Comparison of ENCODE assay signal across 8 cellular contexts in the genomic region with DNA sequence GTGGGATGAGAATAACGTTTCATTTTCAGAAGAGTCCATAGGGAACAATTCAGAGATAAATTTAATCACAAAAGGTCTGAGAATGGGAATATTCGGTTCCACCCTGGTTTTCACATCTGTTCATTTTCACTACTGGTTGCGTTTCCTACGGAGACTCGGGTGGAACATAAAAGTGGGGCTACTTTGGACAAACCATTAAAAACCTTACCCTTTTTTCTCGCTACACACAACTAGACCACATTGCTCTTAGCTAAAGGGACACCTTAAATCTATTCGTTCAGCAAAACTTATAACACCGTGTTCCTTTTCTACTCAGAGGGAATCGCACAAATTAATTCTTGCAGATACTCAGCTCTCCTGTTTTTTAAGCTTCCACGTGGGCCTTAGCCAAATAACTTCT. TPM values are rescaled to one million over a fixed set of nuclear protein-coding genes. Genes with fewer than 3 reads are reported as not detected.
DNase-seq lines count a peak whose midpoint lies in the region; ATAC-seq and TF ChIP-seq lines count a peak whose summit lies in the region.

No MANE protein-coding gene starts in this region.

- WGBS in SK-N-SH (ENCODE audit: low lambda C conversion rate), result 80% methylated on average over 10 of the region's 10 CpGs
- 74 to 82% (median 76%) methylated on average over 10 of the region's 10 CpGs for WGBS in stomach, 5 donors

- TF ChIP-seq EP300 in SK-N-SH (IDR thresholded peaks at IDR 0.05; ENCODE audit: borderline replicate concordance in 1 of 2, low read depth in 1 of 2, low read length in 1 of 2), result no peak
- no peak for TF ChIP-seq EP300 in stomach (IDR thresholded peaks at IDR 0.05)

- H4K20me1 ChIP-seq in SK-N-SH (ENCODE audit: insufficient read depth), result peaks cover 13% of the 10 kb centered on the region

- no peaks in the 10 kb centered on the region for H3K9me3 ChIP-seq in SK-N-SH
- H3K9me3 ChIP-seq in stomach, result no peaks in the 10 kb centered on the region

- H3K9me3 Mint-ChIP-seq in activated CD8-positive, alpha-beta T cell treated with anti-CD3 and anti-CD28 coated beads, Interleukin-2, amount 10 ng/mL, durations not matched to agents 7 days and 5 days (ENCODE audit: insufficient read depth), result no peaks in the 10 kb centered on the region

- no peak for TF ChIP-seq POLR2A in stomach (IDR thresholded peaks at IDR 0.05)

- H3K27ac ChIP-seq in SK-N-SH (ENCODE audit: low read depth in 2 of 2, low read length in 1 of 2) (peak overlapping the region in 1 of 2 experiments; percentile 86; a peak in 2 of 4 replicates), layer of hippocampus (ENCODE audit: low read depth, low read length) (peak overlapping the region; percentile 100), stomach (peak overlapping the region in 3 of 5 donors; percentile 93 to 95 (median 94)), RWPE1 (no peak overlapping the region)

- H3K36me3 Mint-ChIP-seq in activated CD8-positive, alpha-beta T cell treated with anti-CD3 and anti-CD28 coated beads, Interleukin-2, amount 10 ng/mL, durations not matched to agents 7 days and 5 days (ENCODE audit: low read depth), result peaks cover 3% of the 10 kb centered on the region

- CTCF ChIA-PET in SK-N-SH (lab: Yijun Ruan, JAX) (interaction anchor here (0.6 to 7.8 kb wide), 37 partner anchors 8 to 501 kb away, joined by 3 to 267 read pairs (median 6); a partner anchor contains a TSS), RWPE1 (lab: Yijun Ruan, JAX) (interaction anchor here (0.6 to 2.3 kb wide), 19 partner anchors 17 to 310 kb away, joined by 3 to 27 read pairs (median 4); a partner anchor contains a TSS)
- CTCF ChIA-PET in activated CD8-positive, alpha-beta T cell treated with anti-CD3 and anti-CD28 coated beads, Interleukin-2, amount 10 ng/mL, durations not matched to agents 7 days and 5 days (lab: Charles Lee), result interaction anchor here (0.6 to 4.9 kb wide), 42 partner anchors 8 to 1291 kb away, joined by 3 to 146 read pairs (median 4); a partner anchor contains a TSS

- no peak overlapping the region for H3K27ac Mint-ChIP-seq in activated CD8-positive, alpha-beta T cell treated with anti-CD3 and anti-CD28 coated beads, Interleukin-2, amount 10 ng/mL, durations not matched to agents 7 days and 5 days

- no peak for TF ChIP-seq CTCF in SK-N-SH (IDR thresholded peaks at IDR 0.05)
- TF ChIP-seq CTCF in stomach (IDR thresholded peaks at IDR 0.05), result no peak
- TF ChIP-seq CTCF in RWPE1 (conservative IDR thresholded peaks at IDR 0.05; ENCODE audit: low read depth), result no peak

- H3K4me3 ChIP-seq in SK-N-SH (ENCODE audit: low read depth in 2 of 2, low read length in 1 of 2) (no peak overlapping the region), stomach (peak overlapping the region in 1 of 4 donors; percentile 100)

- H3K4me2 ChIP-seq in SK-N-SH, result peak overlapping the region; percentile 79; the same call in 1 of the 2 replicates

- H3K4me1 Mint-ChIP-seq in activated CD8-positive, alpha-beta T cell treated with anti-CD3 and anti-CD28 coated beads, Interleukin-2, amount 10 ng/mL, durations not matched to agents 7 days and 5 days (ENCODE audit: low read depth), result peaks cover 50% of the 10 kb centered on the region

- peaks cover 10 to 16% of the 10 kb centered on the region in 2 experiments for H3K36me3 ChIP-seq in SK-N-SH (replicated peaks in 1 of 2; ENCODE audit: control insufficient read depth in 1 of 2, insufficient read depth in 2 of 2, low read length in 1 of 2)
- H3K36me3 ChIP-seq in stomach, result peaks cover 0 to 18% (median 15%) of the 10 kb centered on the region in 4 donors

- TF ChIP-seq RAD21 in SK-N-SH (IDR thresholded peaks at IDR 0.05; ENCODE audit: low read length), result no peak

- H3K9me2 ChIP-seq in SK-N-SH, result no peaks in the 10 kb centered on the region

- DNase-seq in SK-N-SH (no peak), stomach (no peak), T-helper 9 cell (no peak), RWPE1 (ENCODE audit: low spot score) (no peak)
- no peak for DNase-seq in activated CD8-positive, alpha-beta T cell treated with anti-CD3 and anti-CD28 coated beads, Interleukin-2, amount 10 ng/mL, durations not matched to agents 7 days and 5 days
- DNase-seq in activated effector memory CD4-positive, alpha-beta T cell treated with anti-CD3 and anti-CD28 coated beads, Interleukin-2, amount 50 U/mL, for 16 hours, result no peak

- H3K9ac ChIP-seq in SK-N-SH, result no peak overlapping the region

- peak overlapping the region; percentile 97 for H3K4me3 Mint-ChIP-seq in activated CD8-positive, alpha-beta T cell treated with anti-CD3 and anti-CD28 coated beads, Interleukin-2, amount 10 ng/mL, durations not matched to agents 7 days and 5 days

- peaks cover 64% of the 10 kb centered on the region for H3K79me2 ChIP-seq in SK-N-SH (ENCODE audit: insufficient read depth)

- POLR2A ChIA-PET in SK-N-SH (lab: Yijun Ruan, JAX), result interaction anchor here (0.8 to 2.3 kb wide), 4 partner anchors 185 to 240 kb away, joined by 5 to 13 read pairs (median 7); a partner anchor contains a TSS
- POLR2A ChIA-PET in activated CD8-positive, alpha-beta T cell treated with anti-CD3 and anti-CD28 coated beads, Interleukin-2, amount 10 ng/mL, durations not matched to agents 7 days and 5 days (lab: Charles Lee), result interaction anchor here (1.0 to 2.1 kb wide), 4 partner anchors 17 to 314 kb away, joined by 3 to 29 read pairs (median 7); a partner anchor contains a TSS
- POLR2A ChIA-PET in RWPE1 (lab: Yijun Ruan, JAX; ENCODE audit: low non-redundant PET), result interaction anchor here (0.6 kb wide), 1 partner anchor 254 kb away, joined by 3 read pairs; no protein-coding TSS in a partner anchor

- H3K4me1 ChIP-seq in SK-N-SH (ENCODE audit: control insufficient read depth in 1 of 2, insufficient read depth in 2 of 2, low read depth in 1 of 2, low read length in 1 of 2) (peaks cover 9 to 22% of the 10 kb centered on the region in 2 experiments; a peak in 3 of 4 replicates), stomach (peaks cover 21 to 59% (median 47%) of the 10 kb centered on the region in 4 donors)

- H3K27me3 Mint-ChIP-seq in activated CD8-positive, alpha-beta T cell treated with anti-CD3 and anti-CD28 coated beads, Interleukin-2, amount 10 ng/mL, durations not matched to agents 7 days and 5 days (ENCODE audit: low read depth), result peaks cover 3% of the 10 kb centered on the region

- intact Hi-C loops in stomach (cut with DNase I; ENCODE audit: low total_unique reads), result no loop called here

- ATAC-seq in SK-N-SH treated with all-trans-retinoic acid at 6 μM for 48 hours, result no peak
- ATAC-seq in activated CD8-positive, alpha-beta T cell treated with anti-CD3 and anti-CD28 coated beads, Interleukin-2, amount 10 ng/mL, durations not matched to agents 7 days and 5 days, result no peak

- H2AFZ ChIP-seq in SK-N-SH (ENCODE audit: low read depth), result no peak overlapping the region

- H3K27me3 ChIP-seq in SK-N-SH (ENCODE audit: insufficient read depth), result no peaks in the 10 kb centered on the region
- no peaks in the 10 kb centered on the region for H3K27me3 ChIP-seq in layer of hippocampus (ENCODE audit: control insufficient read depth, insufficient read depth, low read length)
- no peaks in the 10 kb centered on the region for H3K27me3 ChIP-seq in stomach

- H3F3A ChIP-seq in SK-N-SH (replicated peaks; ENCODE audit: insufficient read depth), result peaks cover 8% of the 10 kb centered on the region

TF ChIP-seq in SK-N-SH, 30 proteins besides CTCF, POLR2A, EP300 and RAD21 (continues in another document):
- TF ChIP-seq TCF12 (IDR thresholded peaks at IDR 0.05) (no peak), TEAD4 (IDR thresholded peaks at IDR 0.05; ENCODE audit: borderline replicate concordance, insufficient read depth) (no peak), YY1 (IDR thresholded peaks at IDR 0.05; ENCODE audit: low read depth) (no peak), SIN3A (IDR thresholded peaks at IDR 0.05; ENCODE audit: borderline replicate concordance, low read depth, low read length) (no peak), SMC3 (IDR thresholded peaks at IDR 0.05; ENCODE audit: low read depth, low read length) (no peak), JUND (IDR thresholded peaks at IDR 0.05) (no peak)
- TF ChIP-seq, protein P1, sequence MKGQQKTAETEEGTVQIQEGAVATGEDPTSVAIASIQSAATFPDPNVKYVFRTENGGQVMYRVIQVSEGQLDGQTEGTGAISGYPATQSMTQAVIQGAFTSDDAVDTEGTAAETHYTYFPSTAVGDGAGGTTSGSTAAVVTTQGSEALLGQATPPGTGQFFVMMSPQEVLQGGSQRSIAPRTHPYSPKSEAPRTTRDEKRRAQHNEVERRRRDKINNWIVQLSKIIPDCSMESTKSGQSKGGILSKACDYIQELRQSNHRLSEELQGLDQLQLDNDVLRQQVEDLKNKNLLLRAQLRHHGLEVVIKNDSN (IDR thresholded peaks at IDR 0.05; ENCODE audit: borderline replicate concordance, low read depth), result no peak

TF ChIP-seq in SK-N-SH treated with all-trans-retinoic acid at 6 μM for 48 hours, 23 proteins besides CTCF, POLR2A, EP300 and RAD21 (continues in another document):
- no peak for TF ChIP-seq SNAI2 (CRISPR knock-in tag; IDR thresholded peaks at IDR 0.05)
- TF ChIP-seq ZNF565 (CRISPR knock-in tag; conservative IDR thresholded peaks at IDR 0.05; ENCODE audit: low read depth), result no peak
- TF ChIP-seq RARB (CRISPR knock-in tag; IDR thresholded peaks at IDR 0.05), result no peak
- no peak for TF ChIP-seq ESRRG (CRISPR knock-in tag; IDR thresholded peaks at IDR 0.05)

RNA-seq across cellular contexts. Expression of a gene that starts 1.0 kb away (rescaled TPM):
- polyA plus RNA-seq in SK-N-SH (2012; rRNA removed) (15.0 and 21.8 TPM in 2 replicates), stomach (10 to 100 TPM; 10.8 to 15.4 (median 11.5) TPM)
- polyA plus RNA-seq in SK-N-SH (2012; cell fraction: cytosol; rRNA removed), result 17.4 and 17.5 TPM in 2 replicates
- polyA plus RNA-seq in SK-N-SH (2012; cell fraction: nucleus; rRNA removed), result 46.3 and 50.3 TPM in 2 replicates
- total RNA-seq in activated CD8-positive, alpha-beta T cell treated with anti-CD3 and anti-CD28 coated beads, Interleukin-2, amount 10 ng/mL, durations not matched to agents 7 days and 5 days, result 10 to 100 TPM; 23.3 to 25.3 TPM
- total RNA-seq in stomach, result 100 to 1,000 TPM in 1 of 5 donors, 10 to 100 TPM in 4; 22.6 to 122 (median 71.8) TPM

RNA-seq across cellular contexts. Expression of a gene that starts 2.6 kb away (rescaled TPM):
- 18.1 and 20.6 TPM in 2 replicates for polyA plus RNA-seq in SK-N-SH (2012; rRNA removed)
- polyA plus RNA-seq in SK-N-SH (2012; cell fraction: cytosol; rRNA removed), result 23.6 and 26.1 TPM in 2 replicates
- polyA plus RNA-seq in SK-N-SH (2012; cell fraction: nucleus; rRNA removed), result 24.4 and 31.0 TPM in 2 replicates
- total RNA-seq in activated CD8-positive, alpha-beta T cell treated with anti-CD3 and anti-CD28 coated beads, Interleukin-2, amount 10 ng/mL, durations not matched to agents 7 days and 5 days, result 10 to 100 TPM; 57.1 to 61.4 TPM
- total RNA-seq in stomach, result 100 to 1,000 TPM in 1 of 5 donors, 10 to 100 TPM in 4; 14.2 to 131 (median 49.4) TPM
- 10 to 100 TPM in 2 of 3 donors, 1 to 10 TPM in 1; 7.5 to 12.3 (median 11.6) TPM for polyA plus RNA-seq in stomach
